7 cellular contexts compared by ENCODE assay signal in the genomic region with DNA sequence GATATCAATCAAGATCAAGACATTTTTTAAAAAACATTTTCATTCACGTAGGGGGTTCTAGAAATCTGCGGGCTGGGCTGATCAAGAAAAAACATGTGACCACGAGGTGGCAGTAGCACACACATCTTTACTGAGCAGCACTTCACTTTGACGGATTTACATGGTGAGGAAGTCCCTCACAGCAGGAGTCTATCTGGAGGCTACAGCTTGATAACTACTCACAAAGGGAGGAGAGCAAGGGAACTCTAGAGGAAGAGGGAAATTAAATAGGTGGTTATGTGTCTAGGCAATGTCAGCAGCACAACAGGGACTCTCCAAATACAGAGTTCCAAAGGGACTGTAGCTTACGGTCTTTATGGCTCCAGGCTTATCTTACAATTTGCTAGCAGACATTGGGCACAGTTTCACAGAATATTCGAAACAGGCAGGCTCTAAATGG.
DNase-seq lines count a peak whose midpoint lies in the region; ATAC-seq, FAIRE-seq and TF ChIP-seq lines count a peak whose summit lies in the region.

No MANE protein-coding gene starts in this region.

- no peaks in the 10 kb centered on the region for H3K36me3 ChIP-seq in stomach

- no peak overlapping the region for H3K4me3 ChIP-seq in stomach

- no peaks in the 10 kb centered on the region for H3K27me3 ChIP-seq in stomach

- no peak overlapping the region for H3K27ac ChIP-seq in stomach

- peaks cover 0 to 18% (median 15%) of the 10 kb centered on the region in 4 donors for H3K9me3 ChIP-seq in stomach

- peak; percentile 96 for ATAC-seq in GM19455 (IDR thresholded peaks at IDR 0.05; ENCODE audit: unreplicated experiment)
- peak; percentile 83 for ATAC-seq in HG03457 (IDR thresholded peaks at IDR 0.05; ENCODE audit: unreplicated experiment)

- H3K4me1 ChIP-seq in stomach, result no peaks in the 10 kb centered on the region

- DNase-seq in NCI-H345 (lab: John Stamatoyannopoulos, UW) (peak; percentile 92), iPS DF 4.7 (ENCODE audit: extremely low read depth, low spot score) (peak; percentile 99), stomach (peak; percentile 28)
- DNase-seq in activated CD4-positive, alpha-beta T cell treated with anti-CD3 and anti-CD28 coated beads, Interleukin-2, amount 50 U/mL, for 48 hours, result peak; percentile 41 to 51

- TF ChIP-seq EP300 in stomach (IDR thresholded peaks at IDR 0.05), result no peak

- 29 to 40% (median 35%) methylated on average over 6 of the region's 6 CpGs for WGBS in stomach, 5 donors

- intact Hi-C loops in stomach (cut with DNase I; ENCODE audit: low total_unique reads), result no loop called here

- TF ChIP-seq CTCF in stomach (IDR thresholded peaks at IDR 0.05), result peak in 2 of 7 experiments; percentile 7 to 21

- FAIRE-seq in G401.6 (lab: Jason Lieb, UNC), result peak; percentile 86

- no peak for TF ChIP-seq POLR2A in stomach (IDR thresholded peaks at IDR 0.05)

Comparison
In these comparisons a context has a peak if more than half of its experiments do, and no peak if none do; other contexts are left out.
1. DNase-seq: peak in every context shown above with its lines; median percentile 99 in iPS DF 4.7; 92 in NCI-H345; 46 in activated CD4-positive, alpha-beta T cell treated with anti-CD3 and anti-CD28 coated beads, Interleukin-2, amount 50 U/mL, for 48 hours; 28 in stomach.